8 cellular contexts compared by ENCODE assay signal in genomic region chr10:6204063-6204340, GRCh38. TPM values are rescaled to one million over a fixed set of nuclear protein-coding genes. Genes with fewer than 3 reads are reported as not detected.
DNase-seq lines count a peak whose midpoint lies in the region; ATAC-seq and TF ChIP-seq lines count a peak whose summit lies in the region.

No MANE protein-coding gene starts in this region.

- H3K4me1 Mint-ChIP-seq in MCF 10A (ENCODE audit: insufficient read depth, unreplicated experiment) = peaks cover 19% of the 10 kb centered on the region

- POLR2A ChIA-PET in MCF 10A (lab: Yijun Ruan, JAX) = interaction anchor here (0.7 to 6.9 kb wide), 12 partner anchors 9 to 202 kb away, joined by 3 to 100 read pairs (median 5); no protein-coding TSS in a partner anchor

- peak overlapping the region; percentile 76 for H3K4me3 ChIP-seq in GM08714 (ENCODE audit: low read length)

- H3K27me3 Mint-ChIP-seq in MCF 10A (ENCODE audit: insufficient read depth, unreplicated experiment) = no peaks in the 10 kb centered on the region

- H3K4me3 Mint-ChIP-seq in MCF 10A (ENCODE audit: unreplicated experiment) = peak overlapping the region; percentile 94

- no peaks in the 10 kb centered on the region for H3K36me3 Mint-ChIP-seq in MCF 10A (ENCODE audit: insufficient read depth, unreplicated experiment)

- H3K27ac Mint-ChIP-seq in MCF 10A (ENCODE audit: low read depth, unreplicated experiment) = no peak overlapping the region

- intact Hi-C loops in MCF 10A (cut with micrococcal nuclease) = no loop called here

- no peaks in the 10 kb centered on the region for H3K9me3 Mint-ChIP-seq in MCF 10A (ENCODE audit: unreplicated experiment)

- BruUV-seq in MCF 10A (replicated peaks; lab: Mats Ljungman, UMichigan) = no TSS peak

- CTCF ChIA-PET in MCF 10A (lab: Yijun Ruan, JAX) = interaction anchor here (0.6 to 2.6 kb wide), 6 partner anchors 15 to 198 kb away, joined by 3 to 20 read pairs (median 4); no protein-coding TSS in a partner anchor

- no peak for ATAC-seq in HG03139 (IDR thresholded peaks at IDR 0.05; ENCODE audit: unreplicated experiment)

- DNase-seq in T-helper 22 cell (ENCODE audit: low read depth) (peak; percentile 32), MCF 10A (ENCODE audit: unreplicated experiment) (peak; percentile 59), kidney tubule cell (ENCODE audit: low spot score) (peak; percentile 51), mucosa of gallbladder (ENCODE audit: low spot score) (no peak), NCI-H2081 treated with DMSO at 0.1 percent for 48 hours (lab: John Stamatoyannopoulos, UW) (no peak)
- DNase-seq in stimulated activated CD4-positive, alpha-beta T cell treated with anti-CD3 and anti-CD28 coated beads, Interleukin-4, amount 100 ng/mL, for 4 hours = peak; percentile 70 to 77

- no peak for TF ChIP-seq CTCF in MCF 10A (IDR thresholded peaks at IDR 0.05; ENCODE audit: unreplicated experiment)

RNA-seq across cellular contexts. Expression of gene PFKFB3, which starts 1.3 kb away (rescaled TPM):
- 15.8 and 17.8 TPM in 2 replicates for total RNA-seq in MCF 10A (2022)
- total RNA-seq in mucosa of gallbladder = 100 TPM

Comparison
In these comparisons a context has a peak if more than half of its experiments do, and no peak if none do; other contexts are left out.
1. DNase-seq: peak in T-helper 22 cell (single experiment), MCF 10A (single experiment), kidney tubule cell (single experiment) and stimulated activated CD4-positive, alpha-beta T cell treated with anti-CD3 and anti-CD28 coated beads, Interleukin-4, amount 100 ng/mL, for 4 hours (2 of 2); none in mucosa of gallbladder (single experiment) and NCI-H2081 treated with DMSO at 0.1 percent for 48 hours (single experiment).